Comparison of ENCODE assay signal across 19 cellular contexts in the genomic region with DNA sequence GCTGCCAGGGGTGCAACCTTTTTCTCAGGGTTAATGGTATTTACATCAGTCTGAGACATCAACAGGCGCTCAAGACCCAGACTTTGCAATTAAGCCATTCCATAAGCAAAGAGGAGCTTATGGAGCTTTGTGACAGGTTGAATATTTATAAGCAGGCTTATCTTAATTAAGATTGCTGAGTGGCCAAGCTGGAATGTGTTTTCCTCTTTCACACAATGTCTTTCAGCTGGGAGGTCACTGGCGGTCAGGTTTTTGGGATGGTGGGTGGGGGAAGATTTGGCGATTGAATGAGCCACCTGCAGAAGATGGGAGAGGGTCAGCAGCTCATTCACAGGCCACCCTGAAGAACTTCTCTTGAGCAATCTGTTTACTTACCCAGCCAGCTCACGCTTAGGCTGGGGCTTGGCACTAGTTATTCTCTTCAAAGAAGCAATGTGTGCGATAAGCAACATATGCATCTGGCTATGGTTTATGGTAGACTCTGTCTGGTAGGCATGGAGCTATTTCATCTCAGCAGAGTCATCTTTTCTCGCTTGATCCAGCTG.
A peak's percentile ranks its signal among the peaks of the same experiment; 100 is the strongest.
DNase-seq lines count a peak whose midpoint lies in the region; ATAC-seq and TF ChIP-seq lines count a peak whose summit lies in the region.
"Had no signal": no experiment of that assay in that cellular context is flagged by ENCODE, and none has a peak within 500 bp of the region (broad histone marks: within the 10 kb centered on the region; RNA-seq: fewer than 3 reads in every experiment).

No MANE protein-coding gene starts in this region.

- no peaks in the 10 kb centered on the region for H3K4me1 ChIP-seq in breast epithelium
- no peaks in the 10 kb centered on the region for H3K4me1 ChIP-seq in upper lobe of right lung
- H3K4me1 ChIP-seq: SJSA1 had no signal

- no TSS peak for BruUV-seq in MCF 10A (replicated peaks; lab: Mats Ljungman, UMichigan)

- intact Hi-C loops in MCF 10A (cut with micrococcal nuclease) (no loop called here), breast epithelium (cut with DNase I; ENCODE audit: low total_unique reads) (no loop called here), upper lobe of right lung (cut with DNase I) (no loop called here)
- intact Hi-C loops in activated naive CD4-positive, alpha-beta T cell treated with anti-CD3 and anti-CD28 coated beads for 36 hours (cut with micrococcal nuclease) = no loop called here

- H3K4me3 ChIP-seq in breast epithelium (no peak overlapping the region), upper lobe of right lung (no peak overlapping the region)
- H3K4me3 ChIP-seq: SJSA1 had no signal

- H3K27ac ChIP-seq in breast epithelium (no peak overlapping the region), upper lobe of right lung (no peak overlapping the region)
- H3K27ac ChIP-seq: SJSA1 had no signal

- H3K9me3 Mint-ChIP-seq in MCF 10A (ENCODE audit: unreplicated experiment) = peaks cover 8% of the 10 kb centered on the region
- peaks cover 2% of the 10 kb centered on the region for H3K9me3 Mint-ChIP-seq in nephron
- peaks cover 2% of the 10 kb centered on the region for H3K9me3 Mint-ChIP-seq in activated naive CD4-positive, alpha-beta T cell treated with anti-CD3 and anti-CD28 coated beads for 36 hours

- H3K36me3 Mint-ChIP-seq in MCF 10A (ENCODE audit: insufficient read depth, unreplicated experiment) (no peaks in the 10 kb centered on the region), nephron (ENCODE audit: low read depth) (no peaks in the 10 kb centered on the region)
- H3K36me3 Mint-ChIP-seq in activated naive CD4-positive, alpha-beta T cell treated with anti-CD3 and anti-CD28 coated beads for 36 hours (ENCODE audit: low read depth) = no peaks in the 10 kb centered on the region

- H3K27ac Mint-ChIP-seq in MCF 10A (ENCODE audit: low read depth, unreplicated experiment) = no peak overlapping the region
- peak overlapping the region in 2 of 3 experiments; percentile 33 to 53 for H3K27ac Mint-ChIP-seq in nephron
- no peak overlapping the region for H3K27ac Mint-ChIP-seq in activated naive CD4-positive, alpha-beta T cell treated with anti-CD3 and anti-CD28 coated beads for 36 hours

- H3K4me1 Mint-ChIP-seq in MCF 10A (ENCODE audit: insufficient read depth, unreplicated experiment) (no peaks in the 10 kb centered on the region), nephron (peaks cover 21% of the 10 kb centered on the region)
- no peaks in the 10 kb centered on the region for H3K4me1 Mint-ChIP-seq in activated naive CD4-positive, alpha-beta T cell treated with anti-CD3 and anti-CD28 coated beads for 36 hours (ENCODE audit: low read depth)

- H3K4me3 Mint-ChIP-seq in MCF 10A (ENCODE audit: unreplicated experiment) (no peak overlapping the region), nephron (no peak overlapping the region)
- no peak overlapping the region for H3K4me3 Mint-ChIP-seq in activated naive CD4-positive, alpha-beta T cell treated with anti-CD3 and anti-CD28 coated beads for 36 hours

- no peak for ATAC-seq in activated CD4-positive, CD25-positive, alpha-beta regulatory T cell treated with anti-CD3 and anti-CD28 coated beads, Interleukin-2, amount 50 U/mL, for 24 hours
- no peak for ATAC-seq in upper lobe of right lung
- ATAC-seq: HepG2 had no signal

- peak; percentile 14 for DNase-seq in MCF 10A (ENCODE audit: unreplicated experiment)
- no peak for DNase-seq in breast epithelium (ENCODE audit: low spot score in 2 of 2)
- DNase-seq in ecto neural progenitor cell (ENCODE audit: low spot score) = peak; percentile 28
- no peak for DNase-seq in activated naive CD4-positive, alpha-beta T cell treated with anti-CD3 and anti-CD28 coated beads for 36 hours
- no peak for DNase-seq in upper lobe of right lung
- DNase-seq: 8988T, DMS153, DND-41, H7, Karpas-422, NCI-H1092 treated with DMSO at 0.1 percent for 48 hours, NCI-H1436, NCI-H1930, NCI-H2107, NCI-H748 treated with DMSO at 0.1 percent for 48 hours had no signal

- POLR2A ChIA-PET in MCF 10A (lab: Yijun Ruan, JAX) = no interaction called here

- H3K27me3 Mint-ChIP-seq in MCF 10A (ENCODE audit: insufficient read depth, unreplicated experiment) = no peaks in the 10 kb centered on the region
- H3K27me3 Mint-ChIP-seq in nephron (ENCODE audit: low read depth) = no peaks in the 10 kb centered on the region
- H3K27me3 Mint-ChIP-seq in activated naive CD4-positive, alpha-beta T cell treated with anti-CD3 and anti-CD28 coated beads for 36 hours (ENCODE audit: low read depth) = peaks cover 8% of the 10 kb centered on the region

- no peak for TF ChIP-seq POLR2A in breast epithelium (IDR thresholded peaks at IDR 0.05)

- CTCF ChIA-PET in MCF 10A (lab: Yijun Ruan, JAX) = interaction anchor here (0.7 to 2.5 kb wide), 5 partner anchors 8 to 759 kb away, joined by 3 to 7 read pairs (median 3); no protein-coding TSS in a partner anchor
- CTCF ChIA-PET in activated naive CD4-positive, alpha-beta T cell treated with anti-CD3 and anti-CD28 coated beads for 36 hours (lab: Charles Lee) = no interaction called here

- H3K9me3 ChIP-seq in breast epithelium = no peaks in the 10 kb centered on the region
- H3K9me3 ChIP-seq in upper lobe of right lung = no peaks in the 10 kb centered on the region
- H3K9me3 ChIP-seq: SJSA1 had no signal

- no peaks in the 10 kb centered on the region for H3K36me3 ChIP-seq in breast epithelium
- H3K36me3 ChIP-seq in upper lobe of right lung = no peaks in the 10 kb centered on the region
- H3K36me3 ChIP-seq: SJSA1 had no signal

- TF ChIP-seq CTCF in MCF 10A (IDR thresholded peaks at IDR 0.05; ENCODE audit: unreplicated experiment) (no peak), breast epithelium (IDR thresholded peaks at IDR 0.05) (no peak), nephron (IDR thresholded peaks at IDR 0.05; ENCODE audit: unreplicated experiment in 3 of 3) (no peak), upper lobe of right lung (IDR thresholded peaks at IDR 0.05) (no peak)

- H3K27me3 ChIP-seq in breast epithelium (no peaks in the 10 kb centered on the region), upper lobe of right lung (no peaks in the 10 kb centered on the region)
- H3K27me3 ChIP-seq: SJSA1 had no signal

Comparison
In these comparisons a context has a peak if more than half of its experiments do, and no peak if none do; other contexts are left out.
1. DNase-seq: peak in MCF 10A (single experiment) and ecto neural progenitor cell (single experiment); none in breast epithelium (0 of 2), activated naive CD4-positive, alpha-beta T cell treated with anti-CD3 and anti-CD28 coated beads for 36 hours (single experiment) and upper lobe of right lung (single experiment).
2. H3K27ac Mint-ChIP-seq: peak in nephron (2 of 3); none in MCF 10A (single experiment) and activated naive CD4-positive, alpha-beta T cell treated with anti-CD3 and anti-CD28 coated beads for 36 hours (single experiment).